In genomic region chr15:67019886-67020520, GRCh38 we compare ENCODE assay signal across 20 cellular contexts.
"Had no signal": no experiment of that assay in that cellular context is flagged by ENCODE, and none has a peak within 500 bp of the region (broad histone marks: within the 10 kb centered on the region; RNA-seq: fewer than 3 reads in every experiment).

No MANE protein-coding gene starts in this region.

- H3K27ac Mint-ChIP-seq: activated CD8-positive, alpha-beta T cell treated with anti-CD3 and anti-CD28 coated beads for 36 hours; activated naive CD8-positive, alpha-beta T cell treated with anti-CD3 and anti-CD28 coated beads, Interleukin-2, amount 10 ng/mL, durations not matched to agents 7 days and 5 days; brain; natural killer cell treated with Interleukin-12 subunit alpha and Interleukin-12 subunit beta and Interleukin-15 and Interleukin-18, amount 100 ng/mL, for 72 hours; progenitor cell of endocrine pancreas; T-cell had no signal

- ATAC-seq: activated CD8-positive, alpha-beta T cell treated with anti-CD3 and anti-CD28 coated beads for 36 hours; natural killer cell treated with Interleukin-12 subunit alpha and Interleukin-12 subunit beta and Interleukin-15 and Interleukin-18, amount 100 ng/mL, for 72 hours; T-cell had no signal

- H3K4me3 ChIP-seq: coronary artery, esophagus squamous epithelium, left ventricle myocardium inferior, right lobe of liver, spleen had no signal

- DNase-seq: activated CD8-positive, alpha-beta memory T cell treated with anti-CD3 and anti-CD28 coated beads, Interleukin-2, amount 50 U/mL, for 4 hours; activated CD8-positive, alpha-beta T cell treated with anti-CD3 and anti-CD28 coated beads for 36 hours; activated naive CD8-positive, alpha-beta T cell treated with anti-CD3 and anti-CD28 coated beads, Interleukin-2, amount 10 ng/mL, durations not matched to agents 7 days and 5 days; effector CD4-positive, alpha-beta T cell; esophagus squamous epithelium; hypothalamus; left ventricle myocardium inferior; nucleus accumbens; right lobe of liver; spleen; stimulated activated CD4-positive, alpha-beta T cell treated with anti-CD3 and anti-CD28 coated beads, Interleukin-1b, Interleukin-23, amount 100 ng/mL, for 48 hours; T-cell; T-helper 9 cell; WERI-Rb-1 had no signal

- H3K9me3 Mint-ChIP-seq: activated CD8-positive, alpha-beta T cell treated with anti-CD3 and anti-CD28 coated beads for 36 hours; activated naive CD8-positive, alpha-beta T cell treated with anti-CD3 and anti-CD28 coated beads, Interleukin-2, amount 10 ng/mL, durations not matched to agents 7 days and 5 days; central memory CD8-positive, alpha-beta T cell; natural killer cell treated with Interleukin-12 subunit alpha and Interleukin-12 subunit beta and Interleukin-15 and Interleukin-18, amount 100 ng/mL, for 72 hours; T-cell had no signal

- H3K36me3 ChIP-seq: esophagus squamous epithelium, left ventricle myocardium inferior, right lobe of liver, spleen, WERI-Rb-1 had no signal

- H3K36me3 Mint-ChIP-seq: activated naive CD8-positive, alpha-beta T cell treated with anti-CD3 and anti-CD28 coated beads, Interleukin-2, amount 10 ng/mL, durations not matched to agents 7 days and 5 days; brain; natural killer cell treated with Interleukin-12 subunit alpha and Interleukin-12 subunit beta and Interleukin-15 and Interleukin-18, amount 100 ng/mL, for 72 hours; T-cell had no signal

- H3K9me3 ChIP-seq: esophagus squamous epithelium, left ventricle myocardium inferior, right lobe of liver, spleen had no signal

- H3K4me3 Mint-ChIP-seq: activated CD8-positive, alpha-beta T cell treated with anti-CD3 and anti-CD28 coated beads for 36 hours; activated naive CD8-positive, alpha-beta T cell treated with anti-CD3 and anti-CD28 coated beads, Interleukin-2, amount 10 ng/mL, durations not matched to agents 7 days and 5 days; brain; central memory CD8-positive, alpha-beta T cell; natural killer cell treated with Interleukin-12 subunit alpha and Interleukin-12 subunit beta and Interleukin-15 and Interleukin-18, amount 100 ng/mL, for 72 hours; T-cell had no signal

- H3K27me3 ChIP-seq: esophagus squamous epithelium, right lobe of liver, spleen had no signal

- FAIRE-seq: endothelial cell of umbilical vein had no signal

- H3K27ac ChIP-seq: coronary artery, esophagus squamous epithelium, left ventricle myocardium inferior, spleen, WERI-Rb-1 had no signal

- H3K27me3 Mint-ChIP-seq: central memory CD8-positive, alpha-beta T cell; T-cell had no signal
